Comparison of ENCODE assay signal across 31 cellular contexts in the genomic region with DNA sequence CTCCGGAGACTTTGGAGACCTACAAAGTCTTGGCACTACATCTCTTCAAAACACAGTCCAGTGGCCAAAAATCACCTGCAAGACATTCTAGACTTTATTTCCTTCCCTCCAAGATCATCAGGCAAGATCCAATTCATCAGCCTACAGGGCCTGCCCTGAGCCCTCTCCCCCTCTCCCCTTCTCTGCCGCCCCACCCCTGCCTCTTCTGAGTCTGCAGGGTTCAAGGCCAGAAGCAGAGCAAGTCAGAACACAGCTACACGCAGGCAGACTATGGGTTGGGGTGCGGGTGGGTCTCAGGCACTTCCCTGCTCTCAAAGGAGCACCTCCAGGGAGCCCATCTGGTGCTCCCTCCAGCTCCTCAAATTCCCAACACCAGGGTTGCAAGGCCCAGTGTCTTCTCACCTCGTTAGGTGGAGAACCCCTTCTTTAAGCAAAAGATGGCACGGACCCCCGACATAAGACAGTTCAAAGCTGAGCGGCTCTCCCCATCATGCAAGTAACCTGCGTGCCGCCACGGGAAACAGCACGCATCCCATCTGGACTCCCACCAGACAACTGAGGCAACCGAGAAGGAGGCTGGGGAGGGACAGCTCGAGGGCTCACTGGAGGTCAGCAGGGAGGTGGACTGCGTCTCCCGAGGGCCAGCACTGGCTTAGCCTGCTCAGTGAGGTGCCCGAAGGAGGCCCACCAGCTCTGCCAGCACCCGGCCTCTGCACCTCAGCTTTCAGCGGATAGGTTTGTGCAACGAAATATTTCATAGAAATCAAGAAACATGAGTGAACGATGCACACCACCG. TPM values are rescaled to one million over a fixed set of nuclear protein-coding genes. Genes with fewer than 3 reads are reported as not detected.
DNase-seq lines count a peak whose midpoint lies in the region; ATAC-seq, FAIRE-seq and TF ChIP-seq lines count a peak whose summit lies in the region.
"Had no signal": no experiment of that assay in that cellular context is flagged by ENCODE, and none has a peak within 500 bp of the region (broad histone marks: within the 10 kb centered on the region; RNA-seq: fewer than 3 reads in every experiment).

No MANE protein-coding gene starts in this region.

- H3K4me2 ChIP-seq in astrocyte (ENCODE audit: low read length): no peak overlapping the region

- no peak for TF ChIP-seq CTCF in right atrium auricular region (IDR thresholded peaks at IDR 0.05)
- no peak for TF ChIP-seq CTCF in astrocyte (IDR thresholded peaks at IDR 0.05; ENCODE audit: insufficient read depth, low read depth, low read length)
- no peak for TF ChIP-seq CTCF in mucosa of descending colon (IDR thresholded peaks at IDR 0.05)
- no peak for TF ChIP-seq CTCF in upper lobe of right lung (IDR thresholded peaks at IDR 0.05)

- H4K20me1 ChIP-seq in astrocyte (ENCODE audit: insufficient read depth, low read length): no peaks in the 10 kb centered on the region

- H3K4me1 ChIP-seq in right atrium auricular region (peaks cover 0 to 65% of the 10 kb centered on the region in 2 donors), astrocyte (ENCODE audit: insufficient read depth, low read length) (peaks cover 56% of the 10 kb centered on the region), mucosa of descending colon (ENCODE audit: low read depth) (peaks cover 63% of the 10 kb centered on the region), upper lobe of right lung (peaks cover 44% of the 10 kb centered on the region)

- intact Hi-C loops in Right ventricle myocardium inferior (cut with DNase I) (no loop called here), mucosa of descending colon (cut with DNase I, micrococcal nuclease) (no loop called here), upper lobe of right lung (cut with DNase I) (no loop called here)

- no peak for FAIRE-seq in astrocyte (lab: Jason Lieb, UNC)
- FAIRE-seq: D721Med, endothelial cell of umbilical vein, frontal cortex had no signal

- no peak for ATAC-seq in Right ventricle myocardium inferior
- ATAC-seq in mucosa of descending colon: no peak
- ATAC-seq in upper lobe of right lung: no peak
- ATAC-seq in HG03457 (IDR thresholded peaks at IDR 0.05; ENCODE audit: unreplicated experiment): no peak
- ATAC-seq: PC-3; stimulated activated effector memory CD8-positive, alpha-beta T cell treated with anti-CD3 and anti-CD28 coated beads, Interleukin-12 subunit alpha, Interleukin-12 subunit beta, amount 100 ng/mL, for 72 hours had no signal

- no peaks in the 10 kb centered on the region for H3K27me3 Mint-ChIP-seq in astrocyte (ENCODE audit: low read depth, unreplicated experiment)
- H3K27me3 Mint-ChIP-seq: activated naive CD4-positive, alpha-beta T cell treated with anti-CD3 and anti-CD28 coated beads, Interleukin-2, amount 50 U/mL, for 24 hours; CD4-positive, CD25-positive, alpha-beta regulatory T cell had no signal

- H3K36me3 ChIP-seq in right atrium auricular region: no peaks in the 10 kb centered on the region
- no peaks in the 10 kb centered on the region for H3K36me3 ChIP-seq in astrocyte (ENCODE audit: insufficient read depth, low read length)
- no peaks in the 10 kb centered on the region for H3K36me3 ChIP-seq in mucosa of descending colon (ENCODE audit: low read depth)
- no peaks in the 10 kb centered on the region for H3K36me3 ChIP-seq in upper lobe of right lung
- H3K36me3 ChIP-seq: MG63, neutrophil, prostate gland had no signal

- no peak overlapping the region for H3K9ac ChIP-seq in astrocyte (ENCODE audit: low read length)

- H2AFZ ChIP-seq in astrocyte (ENCODE audit: low read depth, low read length): no peak overlapping the region

- H3K4me3 Mint-ChIP-seq in astrocyte (ENCODE audit: unreplicated experiment): no peak overlapping the region
- H3K4me3 Mint-ChIP-seq: activated CD4-positive, alpha-beta memory T cell treated with anti-CD3 and anti-CD28 coated beads, Interleukin-2, amount 10 ng/mL, durations not matched to agents 7 days and 5 days; activated naive CD4-positive, alpha-beta T cell treated with anti-CD3 and anti-CD28 coated beads, Interleukin-2, amount 50 U/mL, for 24 hours; stimulated activated effector memory CD8-positive, alpha-beta T cell treated with anti-CD3 and anti-CD28 coated beads, Interleukin-12 subunit alpha, Interleukin-12 subunit beta, amount 100 ng/mL, for 72 hours had no signal

- H3K9me3 ChIP-seq in right atrium auricular region (no peaks in the 10 kb centered on the region), astrocyte (ENCODE audit: insufficient read depth, low read depth, low read length) (no peaks in the 10 kb centered on the region), mucosa of descending colon (no peaks in the 10 kb centered on the region), upper lobe of right lung (no peaks in the 10 kb centered on the region)
- H3K9me3 ChIP-seq: MG63, neutrophil, prostate gland had no signal

- no peaks in the 10 kb centered on the region for H3K9me3 Mint-ChIP-seq in astrocyte (ENCODE audit: unreplicated experiment)
- H3K9me3 Mint-ChIP-seq: activated CD4-positive, alpha-beta memory T cell treated with anti-CD3 and anti-CD28 coated beads, Interleukin-2, amount 10 ng/mL, durations not matched to agents 7 days and 5 days; activated naive CD4-positive, alpha-beta T cell treated with anti-CD3 and anti-CD28 coated beads, Interleukin-2, amount 50 U/mL, for 24 hours; activated T-helper 2 cell treated with anti-CD3 and anti-CD28 coated beads, Interferon-gamma antibody, Interleukin-2, Interleukin-4, amounts not matched to agents 10 μg/mL and 5 μg/mL and 100 μg/mL, durations not matched to agents 14 hours and 24 hours and 36 hours; CD4-positive, CD25-positive, alpha-beta regulatory T cell; stimulated activated effector memory CD8-positive, alpha-beta T cell treated with anti-CD3 and anti-CD28 coated beads, Interleukin-12 subunit alpha, Interleukin-12 subunit beta, amount 100 ng/mL, for 72 hours had no signal

- H3K27me3 ChIP-seq in right atrium auricular region (no peaks in the 10 kb centered on the region), astrocyte (ENCODE audit: insufficient read depth, low read length) (no peaks in the 10 kb centered on the region), upper lobe of right lung (no peaks in the 10 kb centered on the region)
- H3K27me3 ChIP-seq: MG63 had no signal

- no peaks in the 10 kb centered on the region for H3K36me3 Mint-ChIP-seq in astrocyte (ENCODE audit: low read depth, unreplicated experiment)
- H3K36me3 Mint-ChIP-seq: activated naive CD4-positive, alpha-beta T cell treated with anti-CD3 and anti-CD28 coated beads, Interleukin-2, amount 50 U/mL, for 24 hours; CD4-positive, CD25-positive, alpha-beta regulatory T cell; stimulated activated effector memory CD8-positive, alpha-beta T cell treated with anti-CD3 and anti-CD28 coated beads, Interleukin-12 subunit alpha, Interleukin-12 subunit beta, amount 100 ng/mL, for 72 hours had no signal

- H3K4me3 ChIP-seq in right atrium auricular region (no peak overlapping the region), astrocyte (ENCODE audit: insufficient read depth, low read depth, low read length) (no peak overlapping the region), mucosa of descending colon (no peak overlapping the region), upper lobe of right lung (no peak overlapping the region)
- H3K4me3 ChIP-seq: lung, MG63, prostate gland had no signal

- H3K27ac ChIP-seq in right atrium auricular region (no peak overlapping the region), astrocyte (ENCODE audit: low read depth, low read length) (no peak overlapping the region), upper lobe of right lung (no peak overlapping the region)
- H3K27ac ChIP-seq: neutrophil, prostate gland had no signal

- peak; percentile 37 for DNase-seq in Right ventricle myocardium inferior (ENCODE audit: missing footprints)
- DNase-seq in right atrium auricular region (ENCODE audit: low spot score): no peak
- no peak for DNase-seq in astrocyte (ENCODE audit: low read depth)
- DNase-seq in mucosa of descending colon: peak in 2 of 3 donors; percentile 7 to 46
- DNase-seq in upper lobe of right lung: peak; percentile 44
- no peak for DNase-seq in SKM-1 (lab: John Stamatoyannopoulos, UW; ENCODE audit: unreplicated experiment)
- DNase-seq in HPDE6-E6E7 (ENCODE audit: extremely low spot score): no peak
- DNase-seq: activated CD4-positive, alpha-beta memory T cell treated with anti-CD3 and anti-CD28 coated beads, Interleukin-2, amount 10 ng/mL, durations not matched to agents 7 days and 5 days; activated CD4-positive, alpha-beta T cell treated with anti-CD3 and anti-CD28 coated beads for 1 hour; amygdala; CD4-positive, CD25-positive, alpha-beta regulatory T cell; DND-41; GOT3; KG1; MG63; NCI-H1105 treated with DMSO at 0.1 percent for 48 hours; NCI-H2029; NCI-H2227 treated with DMSO at 0.1 percent for 48 hours; NCI-H69; PC-3; SHP77 treated with DMSO at 0.1 percent for 48 hours had no signal

- peak overlapping the region; percentile 66 for H3K27ac Mint-ChIP-seq in astrocyte (ENCODE audit: unreplicated experiment)
- H3K27ac Mint-ChIP-seq: activated CD4-positive, alpha-beta memory T cell treated with anti-CD3 and anti-CD28 coated beads, Interleukin-2, amount 10 ng/mL, durations not matched to agents 7 days and 5 days; activated naive CD4-positive, alpha-beta T cell treated with anti-CD3 and anti-CD28 coated beads, Interleukin-2, amount 50 U/mL, for 24 hours; activated T-helper 2 cell treated with anti-CD3 and anti-CD28 coated beads, Interferon-gamma antibody, Interleukin-2, Interleukin-4, amounts not matched to agents 10 μg/mL and 5 μg/mL and 100 μg/mL, durations not matched to agents 14 hours and 24 hours and 36 hours; stimulated activated effector memory CD8-positive, alpha-beta T cell treated with anti-CD3 and anti-CD28 coated beads, Interleukin-12 subunit alpha, Interleukin-12 subunit beta, amount 100 ng/mL, for 72 hours had no signal

- H3K79me2 ChIP-seq in astrocyte (ENCODE audit: insufficient read depth, low read length): no peaks in the 10 kb centered on the region

- H3K4me1 Mint-ChIP-seq in astrocyte (ENCODE audit: low read depth, unreplicated experiment): peaks cover 46% of the 10 kb centered on the region

RNA-seq across cellular contexts. Expression of a gene that starts 5.6 kb away (rescaled TPM):
- total RNA-seq in Right ventricle myocardium inferior (31.1 TPM), right atrium auricular region (10 to 100 TPM; 21.9 to 43.5 TPM), astrocyte (111 and 126 TPM in 2 replicates), mucosa of descending colon (100 to 1,000 TPM; 132 to 216 (median 176) TPM), upper lobe of right lung (117 TPM)

RNA-seq across cellular contexts. Expression of a gene that starts 40.2 kb away (rescaled TPM):
- total RNA-seq in Right ventricle myocardium inferior (191 TPM), right atrium auricular region (100 to 1,000 TPM; 113 to 158 TPM), astrocyte (4.4 and 5.8 TPM in 2 replicates), mucosa of descending colon (1 to 10 TPM; 2.0 to 6.0 (median 4.2) TPM), upper lobe of right lung (5.5 TPM)

Comparison
In these comparisons a context has a peak if more than half of its experiments do, and no peak if none do; other contexts are left out.
1. DNase-seq: peak in Right ventricle myocardium inferior (single experiment), mucosa of descending colon (2 of 3) and upper lobe of right lung (single experiment); none in right atrium auricular region (single experiment), astrocyte (single experiment), SKM-1 (single experiment) and HPDE6-E6E7 (single experiment).
2. RNA of a gene that starts 40.2 kb away (total RNA-seq): 191 TPM in Right ventricle myocardium inferior (single experiment) and 113 to 158 TPM in right atrium auricular region; 5.5 TPM in upper lobe of right lung (single experiment), 4.4 to 5.8 TPM in astrocyte and 2.0 to 6.0 TPM in mucosa of descending colon; every median in the first group is over 10 times any median in the second.